Comparison of ENCODE assay signal across 10 cellular contexts in genomic region chr4:95181446-95182306, GRCh38.
DNase-seq lines count a peak whose midpoint lies in the region; ATAC-seq, FAIRE-seq and TF ChIP-seq lines count a peak whose summit lies in the region.
"Had no signal": no experiment of that assay in that cellular context is flagged by ENCODE, and none has a peak within 500 bp of the region (broad histone marks: within the 10 kb centered on the region; RNA-seq: fewer than 3 reads in every experiment).

No MANE protein-coding gene starts in this region.

- TF ChIP-seq EP300 in K562 (IDR thresholded peaks at IDR 0.05; ENCODE audit: low read length), result no peak

- H3K9ac ChIP-seq in K562 (ENCODE audit: insufficient read depth in 1 of 2, low read depth in 2 of 2, low read length in 2 of 2), result no peak overlapping the region; a peak in 1 of 4 replicates

- H3K27me3 ChIP-seq in K562 (ENCODE audit: control insufficient read depth in 2 of 2, insufficient read depth in 2 of 2, low read length in 2 of 2), result no peaks in the 10 kb centered on the region

- no peaks in the 10 kb centered on the region for H4K20me1 ChIP-seq in K562 (replicated peaks; ENCODE audit: control insufficient read depth, insufficient read depth, low read length)

- POLR2A ChIA-PET in K562 (lab: Yijun Ruan, JAX), result no interaction called here

- DNase-seq in COR-L47 (lab: John Stamatoyannopoulos, UW), result peak; percentile 78
- DNase-seq in M059J (ENCODE audit: low read depth), result peak; percentile 68
- DNase-seq in K562 (ENCODE audit: extremely low read depth in 1 of 4, low spot score in 3 of 4), result peak; percentile 54 to 65 (median 60)
- peak; percentile 35 for DNase-seq in medulla oblongata (ENCODE audit: extremely low spot score)
- DNase-seq in left colon, result no peak
- no peak for DNase-seq in cerebellar nuclear complex (lab: John Stamatoyannopoulos, UW)
- no peak for DNase-seq in G401 (ENCODE audit: low spot score)
- no peak for DNase-seq in left ventricle myocardium superior
- DNase-seq: naive B cell, NCI-H510A had no signal

- no peak overlapping the region for H3K27ac ChIP-seq in K562 (ENCODE audit: extremely low read depth, low read depth, low read length)

- in situ Hi-C loops in K562 (cut with MboI) (no loop called here), G401 (cut with HindIII; ENCODE audit: low sequenced_read_pairs) (no loop called here)

- FAIRE-seq in K562 (lab: Jason Lieb, UNC), result peak; percentile 77

- no peaks in the 10 kb centered on the region for H3K9me1 ChIP-seq in K562 (ENCODE audit: control insufficient read depth, insufficient read depth, low read length)

- CTCF ChIA-PET in K562 (lab: Yijun Ruan, JAX; ENCODE audit: low intra/inter-chr PET ratio), result no interaction called here

- H3K9me3 ChIP-seq in K562 (replicated peaks; ENCODE audit: control insufficient read depth, insufficient read depth, low read depth, low read length), result peaks cover 4% of the 10 kb centered on the region; the same call in 1 of the 2 replicates

- ATAC-seq in K562 (peak; percentile 85), left colon (no peak), left ventricle myocardium superior (no peak)

- intact Hi-C loops in K562 (cut with micrococcal nuclease) (no loop called here), left colon (cut with DNase I, micrococcal nuclease) (no loop called here), left ventricle myocardium superior (cut with micrococcal nuclease) (no loop called here)

- no TSS peak for BruUV-seq in K562 (replicated peaks; lab: Mats Ljungman, UMichigan)

- no peak; a peak in 1 of 4 replicates for TF ChIP-seq RAD21 in K562 (CRISPR knock-in tag; conservative IDR thresholded peaks at IDR 0.05 in 1 of 2, IDR thresholded peaks at IDR 0.05 in 1 of 2)

- TF ChIP-seq POLR2A in K562 (conservative IDR thresholded peaks at IDR 0.05), result no peak

- TF ChIP-seq CTCF in K562 (IDR thresholded peaks at IDR 0.05 in 2 of 3, conservative IDR thresholded peaks at IDR 0.05 in 1 of 3; ENCODE audit: insufficient read depth in 2 of 3, low read depth in 1 of 3, low read length in 3 of 3), result peak; percentile 28 to 49 (median 30); a peak in 3 of 6 replicates

- peak overlapping the region; percentile 69 for H2AFZ ChIP-seq in K562 (ENCODE audit: low read depth, low read length)

- peaks cover 7 to 21% of the 10 kb centered on the region in 2 experiments for H3K4me1 ChIP-seq in K562 (replicated peaks in 1 of 2; ENCODE audit: control insufficient read depth in 2 of 2, insufficient read depth in 2 of 2, low read length in 2 of 2)

- H3K79me2 ChIP-seq in K562 (ENCODE audit: control insufficient read depth, insufficient read depth, low read length), result no peaks in the 10 kb centered on the region

- H3K36me3 ChIP-seq in K562 (ENCODE audit: control insufficient read depth, insufficient read depth, low read length), result no peaks in the 10 kb centered on the region

- WGBS in K562 (ENCODE audit: insufficient coverage, low coverage, missing lambda C conversion rate), result 8% methylated on average over 16 of the region's 16 CpGs

- H3K4me2 ChIP-seq in K562 (ENCODE audit: insufficient read depth, low read length), result peak overlapping the region; percentile 57

- no peak overlapping the region for H3K4me3 ChIP-seq in K562

TF ChIP-seq in K562, 482 proteins besides CTCF, POLR2A, EP300 and RAD21:
- TF ChIP-seq SOX6 (IDR thresholded peaks at IDR 0.05) (0 out of 2 replicates have a peak, but pooled peaks have one; percentile 16), CTBP1 (IDR thresholded peaks at IDR 0.05; ENCODE audit: borderline replicate concordance) (peak; percentile 41; the same call in 1 of the 2 replicates), PHF8 (IDR thresholded peaks at IDR 0.05; ENCODE audit: borderline replicate concordance, low read length) (no peak), SPI1 (IDR thresholded peaks at IDR 0.05; ENCODE audit: borderline replicate concordance, low read depth, low read length) (peak; percentile 89), MAX (CRISPR knock-in tag; IDR thresholded peaks at IDR 0.05) (0 out of 2 replicates have a peak, but pooled peaks have one; percentile 5), RFX1 (IDR thresholded peaks at IDR 0.05) (peak; percentile 87), SIX5 (IDR thresholded peaks at IDR 0.05; ENCODE audit: borderline replicate concordance in 1 of 2, insufficient read depth in 1 of 2, low read depth in 1 of 2, low read length in 2 of 2) (no peak), ZNF431 (CRISPR knock-in tag; IDR thresholded peaks at IDR 0.05) (no peak), MYNN (IDR thresholded peaks at IDR 0.05) (no peak), MYNN (CRISPR knock-in tag; IDR thresholded peaks at IDR 0.05) (no peak), MAFF (IDR thresholded peaks at IDR 0.05; ENCODE audit: low read length) (peak; percentile 46; the same call in 1 of the 2 replicates), MNT (conservative IDR thresholded peaks at IDR 0.05) (no peak), ZNF696 (CRISPR knock-in tag; conservative IDR thresholded peaks at IDR 0.05) (no peak), MAFG (tag; conservative IDR thresholded peaks at IDR 0.05) (peak; percentile 52; the same call in 1 of the 2 replicates), C11orf30 (IDR thresholded peaks at IDR 0.05; ENCODE audit: low read depth) (peak; percentile 45; the same call in 1 of the 2 replicates), NRF1 (conservative IDR thresholded peaks at IDR 0.05 in 1 of 2, IDR thresholded peaks at IDR 0.05 in 1 of 2) (peak in 1 of 2 experiments; percentile 32; a peak in 2 of 4 replicates), ASH1L (IDR thresholded peaks at IDR 0.05; ENCODE audit: borderline replicate concordance, low read depth, partially characterized antibody) (no peak), ZNF316 (IDR thresholded peaks at IDR 0.05) (peak; percentile 72), MEIS2 (IDR thresholded peaks at IDR 0.05; ENCODE audit: partially characterized antibody) (peak; percentile 57), ZZZ3 (IDR thresholded peaks at IDR 0.05) (no peak), CCNT2 (IDR thresholded peaks at IDR 0.05; ENCODE audit: borderline replicate concordance, extremely low read depth, insufficient read length, low read depth, low read length) (no peak), ZNF197 (CRISPR knock-in tag; IDR thresholded peaks at IDR 0.05; ENCODE audit: low read depth) (no peak)

Comparison
In these comparisons a context has a peak if more than half of its experiments do, and no peak if none do; other contexts are left out.
1. DNase-seq: peak in COR-L47 (single experiment), M059J (single experiment), K562 (4 of 4) and medulla oblongata (single experiment); none in left colon (0 of 2), cerebellar nuclear complex (0 of 2), G401 (single experiment) and left ventricle myocardium superior (single experiment).